Comparison of ENCODE assay signal across 1 cellular context in the genomic region with DNA sequence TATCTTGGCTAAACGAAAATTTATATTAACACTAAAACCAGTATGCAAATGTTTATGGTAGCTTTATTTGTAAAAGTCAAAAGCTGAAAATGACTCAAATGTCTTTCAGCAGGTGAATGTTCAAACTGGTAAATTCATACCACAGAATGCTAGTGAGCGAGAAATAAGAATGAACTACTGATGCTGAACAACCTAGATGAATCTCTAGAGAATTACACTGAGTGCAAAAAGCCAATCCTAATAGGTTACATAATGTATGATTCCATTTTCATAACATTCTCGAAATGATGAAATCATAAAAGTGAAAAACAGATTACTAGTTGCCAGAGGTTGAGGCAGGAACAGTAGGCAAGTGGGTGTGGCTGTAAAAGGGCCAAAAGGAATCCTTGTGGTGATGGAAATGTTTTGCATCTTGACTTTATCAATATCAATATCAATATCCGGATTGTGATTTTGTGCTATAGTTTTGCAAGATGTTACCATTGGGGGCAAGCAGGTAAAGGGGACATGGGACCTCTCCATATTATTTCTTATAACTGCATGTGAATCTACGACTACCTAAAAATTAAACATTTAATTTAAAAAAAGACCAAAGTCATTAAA.
TF ChIP-seq lines count a peak whose summit lies in the region.

No MANE protein-coding gene starts in this region.

TF ChIP-seq in GM12878, 131 proteins besides CTCF, POLR2A, EP300 and RAD21:
- peak; percentile 68 for TF ChIP-seq RUNX3 (IDR thresholded peaks at IDR 0.05; ENCODE audit: low read length)
- peak; percentile 53; the same call in 1 of the 2 replicates for TF ChIP-seq ATF7 (IDR thresholded peaks at IDR 0.05; ENCODE audit: low read depth)
- TF ChIP-seq ATF2 (IDR thresholded peaks at IDR 0.05; ENCODE audit: low read length), result 0 out of 2 replicates have a peak, but pooled peaks have one; percentile 24
- TF ChIP-seq NFIC (IDR thresholded peaks at IDR 0.05; ENCODE audit: low read depth, low read length), result peak; percentile 66
- TF ChIP-seq TARDBP (IDR thresholded peaks at IDR 0.05; ENCODE audit: borderline replicate concordance), result no peak
- TF ChIP-seq BHLHE40 (IDR thresholded peaks at IDR 0.05; ENCODE audit: borderline replicate concordance in 1 of 2, low read depth in 2 of 2, low read length in 1 of 2), result 0 out of 4 replicates have a peak, but pooled peaks of 1 of the 2 experiments have one; percentile 14
- TF ChIP-seq JUNB (IDR thresholded peaks at IDR 0.05), result peak; percentile 81
- 0 out of 4 replicates have a peak, but pooled peaks have one; percentile 18 to 27 for TF ChIP-seq IKZF2 (IDR thresholded peaks at IDR 0.05)
- peak; percentile 33; the same call in 1 of the 2 replicates for TF ChIP-seq CREM (IDR thresholded peaks at IDR 0.05; ENCODE audit: low read depth)
- no peak for TF ChIP-seq NFXL1 (IDR thresholded peaks at IDR 0.05; ENCODE audit: borderline replicate concordance)
- TF ChIP-seq MTA3 (IDR thresholded peaks at IDR 0.05; ENCODE audit: borderline replicate concordance, low read length), result no peak
- 0 out of 2 replicates have a peak, but pooled peaks have one; percentile 15 for TF ChIP-seq EED (IDR thresholded peaks at IDR 0.05; ENCODE audit: low read depth)
- TF ChIP-seq ZNF24 (IDR thresholded peaks at IDR 0.05), result peak; percentile 90
- no peak for TF ChIP-seq IRF3 (IDR thresholded peaks at IDR 0.05)
- peak; percentile 70 for TF ChIP-seq MEF2B (IDR thresholded peaks at IDR 0.05; ENCODE audit: partially characterized antibody, poor library complexity, severe bottlenecking)
- TF ChIP-seq CBX3 (IDR thresholded peaks at IDR 0.05; ENCODE audit: borderline replicate concordance, low read depth), result no peak
